In genomic region chr22:19689408-19689807, GRCh38 we compare ENCODE assay signal across 16 cellular contexts. TPM values are rescaled to one million over a fixed set of nuclear protein-coding genes. Genes with fewer than 3 reads are reported as not detected.
"Had no signal": no experiment of that assay in that cellular context is flagged by ENCODE, and none has a peak within 500 bp of the region (broad histone marks: within the 10 kb centered on the region; RNA-seq: fewer than 3 reads in every experiment).

No MANE protein-coding gene starts in this region.

- H3K27me3 ChIP-seq: breast epithelium, ovary, tibial nerve had no signal

- H3K4me3 Mint-ChIP-seq: activated T-helper 17 cell treated with anti-CD3 and anti-CD28 coated beads, Interleukin-2, amount 50 U/mL, for 72 hours; memory B cell; nephron progenitor cell; T-cell; WTC11 had no signal

- H3K4me3 ChIP-seq: breast epithelium, dorsolateral prefrontal cortex, ovary, tibial nerve had no signal

- H3K9me3 Mint-ChIP-seq: activated T-helper 17 cell treated with anti-CD3 and anti-CD28 coated beads, Interleukin-2, amount 50 U/mL, for 72 hours; memory B cell; T-cell had no signal

- H3K4me1 ChIP-seq: breast epithelium had no signal

- H3K27ac ChIP-seq: breast epithelium, dorsolateral prefrontal cortex, ovary, tibial nerve had no signal

- H3K36me3 ChIP-seq: breast epithelium, ovary, tibial nerve had no signal

- H3K9me3 ChIP-seq: breast epithelium, ovary, tibial nerve had no signal

- H3K27ac Mint-ChIP-seq: activated T-helper 17 cell treated with anti-CD3 and anti-CD28 coated beads, Interleukin-2, amount 50 U/mL, for 72 hours; memory B cell; nephron progenitor cell; T-cell; WTC11 had no signal

- H3K36me3 Mint-ChIP-seq: memory B cell, T-cell, WTC11 had no signal

- ATAC-seq: activated T-helper 17 cell treated with anti-CD3 and anti-CD28 coated beads, Interleukin-2, amount 50 U/mL, for 72 hours; esophagus mucosa; left colon; T-cell; WTC11 had no signal

- DNase-seq: activated CD4-positive, alpha-beta T cell treated with anti-CD3 and anti-CD28 coated beads, Interleukin-2, amount 50 U/mL, for 1 hour; activated naive CD4-positive, alpha-beta T cell treated with anti-CD3 and anti-CD28 coated beads, Interleukin-2, amount 50 U/mL, for 16 hours; activated T-cell treated with anti-CD3 and anti-CD28 coated beads for 4 hours; amniotic stem cell; left colon; nephron progenitor cell; ovary; stimulated activated CD4-positive, alpha-beta T cell treated with anti-CD3 and anti-CD28 coated beads, Interleukin-4, amount 100 ng/mL, for 4 hours; T-cell had no signal

- H3K4me1 Mint-ChIP-seq: activated T-helper 17 cell treated with anti-CD3 and anti-CD28 coated beads, Interleukin-2, amount 50 U/mL, for 72 hours; memory B cell; T-cell had no signal

RNA-seq across cellular contexts. Expression of gene GP1BB, which starts 33.9 kb away (rescaled TPM):
- total RNA-seq: activated T-helper 17 cell treated with anti-CD3 and anti-CD28 coated beads, Interleukin-2, amount 50 U/mL, for 72 hours had no signal
